ENCODE assay signal across 1 cellular context in genomic region chr16:47143677-47144558, GRCh38.
TF ChIP-seq lines count a peak whose summit lies in the region.

Gene NETO2, minus strand, starts transcription at chr16:47143945. Its CDS starts 333 bp downstream, at chr16:47143612.

TF ChIP-seq in HepG2, 621 proteins besides CTCF, POLR2A, EP300 and RAD21 (continued from another document and continues in another):
- TF ChIP-seq ZNF280D (CRISPR knock-in tag; IDR thresholded peaks at IDR 0.05), result no peak
- no peak for TF ChIP-seq NFIC (IDR thresholded peaks at IDR 0.05; ENCODE audit: low read length)
- no peak for TF ChIP-seq SNAPC5 (CRISPR knock-in tag; IDR thresholded peaks at IDR 0.05; ENCODE audit: borderline replicate concordance)
- TF ChIP-seq SALL2 (CRISPR knock-in tag; IDR thresholded peaks at IDR 0.05), result no peak
- TF ChIP-seq CBX2 (IDR thresholded peaks at IDR 0.05; ENCODE audit: low read depth, low read length), result no peak
- no peak for TF ChIP-seq CBX2 (CRISPR knock-in tag; IDR thresholded peaks at IDR 0.05; ENCODE audit: low read depth)
- no peak for TF ChIP-seq FOXK2 (IDR thresholded peaks at IDR 0.05)
- TF ChIP-seq MEF2D (CRISPR knock-in tag; IDR thresholded peaks at IDR 0.05), result no peak
- no peak for TF ChIP-seq BRD4 (CRISPR knock-in tag; IDR thresholded peaks at IDR 0.05)
- no peak for TF ChIP-seq FOXA1 (IDR thresholded peaks at IDR 0.05)
- no peak for TF ChIP-seq FOXA1 (CRISPR knock-in tag; IDR thresholded peaks at IDR 0.05)
- TF ChIP-seq ZNF432 (CRISPR knock-in tag; IDR thresholded peaks at IDR 0.05; ENCODE audit: borderline replicate concordance), result no peak
- TF ChIP-seq ZNF124 (CRISPR knock-in tag; IDR thresholded peaks at IDR 0.05), result no peak
- no peak for TF ChIP-seq KLF11 (CRISPR knock-in tag; IDR thresholded peaks at IDR 0.05)
- no peak for TF ChIP-seq ZNF296 (CRISPR knock-in tag; conservative IDR thresholded peaks at IDR 0.05)
- TF ChIP-seq ZFP1 (CRISPR knock-in tag; IDR thresholded peaks at IDR 0.05), result no peak
- 0 out of 2 replicates have a peak, but pooled peaks have one; percentile 32 for TF ChIP-seq HNF1B (CRISPR knock-in tag; IDR thresholded peaks at IDR 0.05)
- TF ChIP-seq PRDM4 (CRISPR knock-in tag; IDR thresholded peaks at IDR 0.05; ENCODE audit: borderline replicate concordance), result 0 out of 2 replicates have a peak, but pooled peaks have one; percentile 20
- TF ChIP-seq ZNF33B (CRISPR knock-in tag; IDR thresholded peaks at IDR 0.05), result no peak
- TF ChIP-seq ZNF607 (CRISPR knock-in tag; IDR thresholded peaks at IDR 0.05; ENCODE audit: borderline replicate concordance), result peak; percentile 8; the same call in 1 of the 2 replicates
- TF ChIP-seq RBM39 (IDR thresholded peaks at IDR 0.05; ENCODE audit: low read depth, low read length, poor library complexity, severe bottlenecking), result peak; percentile 54
- TF ChIP-seq PRDM10 (CRISPR knock-in tag; IDR thresholded peaks at IDR 0.05; ENCODE audit: low read depth), result no peak
- no peak for TF ChIP-seq TOE1 (CRISPR knock-in tag; IDR thresholded peaks at IDR 0.05)
- TF ChIP-seq SRSF4 (IDR thresholded peaks at IDR 0.05; ENCODE audit: low read depth, low read length, poor library complexity, severe bottlenecking), result no peak
- no peak; the same call in 1 of the 2 replicates for TF ChIP-seq HDAC1 (CRISPR knock-in tag; IDR thresholded peaks at IDR 0.05)
- no peak for TF ChIP-seq ZFAT (CRISPR knock-in tag; conservative IDR thresholded peaks at IDR 0.05)
- no peak for TF ChIP-seq TOPORS (CRISPR knock-in tag; IDR thresholded peaks at IDR 0.05)
- TF ChIP-seq TIGD3 (CRISPR knock-in tag; IDR thresholded peaks at IDR 0.05; ENCODE audit: borderline replicate concordance), result no peak
- TF ChIP-seq ZNF589 (CRISPR knock-in tag; conservative IDR thresholded peaks at IDR 0.05), result 0 out of 2 replicates have a peak, but pooled peaks have one; percentile 3
- TF ChIP-seq ZFP36L2 (CRISPR knock-in tag; IDR thresholded peaks at IDR 0.05), result no peak
- 0 out of 2 replicates have a peak, but pooled peaks have one; percentile 17 for TF ChIP-seq ZNF143 (CRISPR knock-in tag; IDR thresholded peaks at IDR 0.05)
- TF ChIP-seq ZBTB7B (CRISPR knock-in tag; IDR thresholded peaks at IDR 0.05), result peak; percentile 68; the same call in 1 of the 2 replicates
- no peak for TF ChIP-seq AKAP8 (CRISPR knock-in tag; IDR thresholded peaks at IDR 0.05)
- no peak for TF ChIP-seq PREB (CRISPR knock-in tag; IDR thresholded peaks at IDR 0.05)
- TF ChIP-seq TCF7L2 (IDR thresholded peaks at IDR 0.05; ENCODE audit: low read depth, low read length), result no peak
- peak; percentile 62; the same call in 1 of the 2 replicates for TF ChIP-seq TBX2 (CRISPR knock-in tag; IDR thresholded peaks at IDR 0.05; ENCODE audit: borderline replicate concordance)
- no peak for TF ChIP-seq ZNF407 (CRISPR knock-in tag; IDR thresholded peaks at IDR 0.05; ENCODE audit: not compliant biosample characterization)
- TF ChIP-seq PAX8 (CRISPR knock-in tag; IDR thresholded peaks at IDR 0.05; ENCODE audit: borderline replicate concordance), result 0 out of 2 replicates have a peak, but pooled peaks have one; percentile 64
- TF ChIP-seq TBL1XR1 (IDR thresholded peaks at IDR 0.05; ENCODE audit: borderline replicate concordance, low read length, partially characterized antibody), result no peak
- peak; percentile 66 for TF ChIP-seq RXRA (CRISPR knock-in tag; IDR thresholded peaks at IDR 0.05)
- no peak for TF ChIP-seq ZNF510 (CRISPR knock-in tag; IDR thresholded peaks at IDR 0.05; ENCODE audit: low read depth)
- TF ChIP-seq ZNF878 (CRISPR knock-in tag; IDR thresholded peaks at IDR 0.05), result no peak
